28 cellular contexts compared by ENCODE assay signal in genomic region chr15:83613716-83614115, GRCh38. TPM values are rescaled to one million over a fixed set of nuclear protein-coding genes. Genes with fewer than 3 reads are reported as not detected.
DNase-seq lines count a peak whose midpoint lies in the region; ATAC-seq and TF ChIP-seq lines count a peak whose summit lies in the region.
"Had no signal": no experiment of that assay in that cellular context is flagged by ENCODE, and none has a peak within 500 bp of the region (broad histone marks: within the 10 kb centered on the region; RNA-seq: fewer than 3 reads in every experiment).

No MANE protein-coding gene starts in this region.

- CTCF ChIA-PET in PC-3 (lab: Charles Lee), result no interaction called here

- H3K27ac ChIP-seq in PC-3 (ENCODE audit: low read length) (no peak overlapping the region), adrenal gland (no peak overlapping the region)
- H3K27ac ChIP-seq: brain microvascular endothelial cell, esophagus squamous epithelium, GM23248, heart left ventricle, psoas muscle, tibial nerve had no signal

- no TSS peak for BruUV-seq in PC-3 (replicated peaks; lab: Mats Ljungman, UMichigan)

- DNase-seq in AG10803 (ENCODE audit: low read depth) (peak; percentile 4), PC-3 (peak; percentile 23), fibroblast of pulmonary artery (ENCODE audit: low read depth) (peak; percentile 3), pons (ENCODE audit: low spot score) (peak; percentile 11), adrenal gland (no peak), DMS 273 (lab: John Stamatoyannopoulos, UW; ENCODE audit: unreplicated experiment) (no peak), NCI-H1930 (lab: John Stamatoyannopoulos, UW) (no peak)
- DNase-seq: activated B cell treated with CpG ODN at 0.5 μM for 24 hours; activated CD4-positive, alpha-beta T cell treated with anti-CD3 and anti-CD28 coated beads, Interleukin-2, amount 50 U/mL, for 4 hours; activated naive CD8-positive, alpha-beta T cell treated with anti-CD3 and anti-CD28 coated beads for 36 hours; brain microvascular endothelial cell; COR-L47; EL; esophagus squamous epithelium; GM23248; KG1; NCI-H1694 treated with DMSO at 0.1 percent for 48 hours; OCI-M1; psoas muscle; SHP77; stimulated activated CD4-positive, alpha-beta T cell treated with anti-CD3 and anti-CD28 coated beads, Interleukin-2, amount 100 ng/mL, for 48 hours; stimulated activated naive CD8-positive, alpha-beta T cell treated with anti-CD3 and anti-CD28 coated beads, Interleukin-15, Interleukin-2, amounts not matched to agents 100 U/mL and 50 U/mL, for 24 hours had no signal

- H3K27me3 ChIP-seq in PC-3 (ENCODE audit: low read length), result no peaks in the 10 kb centered on the region
- no peaks in the 10 kb centered on the region for H3K27me3 ChIP-seq in adrenal gland
- H3K27me3 ChIP-seq: brain microvascular endothelial cell, esophagus squamous epithelium, heart left ventricle, tibial nerve had no signal

- no peak overlapping the region for H2AFZ ChIP-seq in PC-3 (ENCODE audit: low read length)
- H2AFZ ChIP-seq: GM23248 had no signal

- ATAC-seq in PC-3 (no peak), GM18909 (IDR thresholded peaks at IDR 0.05; ENCODE audit: poor library complexity, unreplicated experiment) (no peak)
- ATAC-seq: heart left ventricle; psoas muscle; stimulated activated naive CD8-positive, alpha-beta T cell treated with anti-CD3 and anti-CD28 coated beads, Interleukin-15, Interleukin-2, amounts not matched to agents 100 U/mL and 50 U/mL, for 24 hours had no signal

- H4K20me1 ChIP-seq in PC-3 (ENCODE audit: low read length), result no peaks in the 10 kb centered on the region

- TF ChIP-seq CTCF in AG10803 (conservative IDR thresholded peaks at IDR 0.05; ENCODE audit: low read length) (no peak), PC-3 (conservative IDR thresholded peaks at IDR 0.05; ENCODE audit: low read depth, low read length) (no peak), fibroblast of pulmonary artery (IDR thresholded peaks at IDR 0.05; ENCODE audit: low read length, missing control alignments) (no peak), adrenal gland (IDR thresholded peaks at IDR 0.05) (no peak)

- H3K4me1 ChIP-seq in PC-3 (ENCODE audit: insufficient read depth, low read length) (no peaks in the 10 kb centered on the region), adrenal gland (replicated peaks in 1 of 2) (no peaks in the 10 kb centered on the region)
- H3K4me1 ChIP-seq: esophagus squamous epithelium, heart left ventricle, psoas muscle had no signal

- H3K4me2 ChIP-seq in PC-3 (ENCODE audit: low read length), result no peak overlapping the region
- H3K4me2 ChIP-seq: smooth muscle cell had no signal

- 47 to 60% (median 53%) methylated on average over 2 of the region's 2 CpGs for WGBS in adrenal gland, 4 donors

- no peak overlapping the region for H3K9ac ChIP-seq in PC-3 (ENCODE audit: low read length)
- H3K9ac ChIP-seq: GM23248 had no signal

- no peaks in the 10 kb centered on the region for H3F3A ChIP-seq in PC-3 (ENCODE audit: low read length, unreplicated experiment)

- H3K36me3 ChIP-seq in PC-3 (ENCODE audit: low read depth, low read length), result no peaks in the 10 kb centered on the region
- H3K36me3 ChIP-seq in adrenal gland (replicated peaks in 1 of 2), result no peaks in the 10 kb centered on the region
- H3K36me3 ChIP-seq: brain microvascular endothelial cell, esophagus squamous epithelium, heart left ventricle, tibial nerve had no signal

- H3K9me3 ChIP-seq in PC-3 (ENCODE audit: low read length) (no peaks in the 10 kb centered on the region), adrenal gland (replicated peaks in 1 of 3) (no peaks in the 10 kb centered on the region)
- H3K9me3 ChIP-seq: esophagus squamous epithelium, heart left ventricle, psoas muscle, tibial nerve had no signal

- intact Hi-C loops in PC-3 (cut with micrococcal nuclease), result no loop called here
- intact Hi-C loops in adrenal gland (cut with DNase I), result no loop called here

- H3K79me2 ChIP-seq in PC-3 (ENCODE audit: low read length), result no peaks in the 10 kb centered on the region

- no peak overlapping the region for H3K4me3 ChIP-seq in AG10803 (ENCODE audit: low read length)
- H3K4me3 ChIP-seq in PC-3 (ENCODE audit: low read length), result no peak overlapping the region
- no peak overlapping the region for H3K4me3 ChIP-seq in fibroblast of pulmonary artery (replicated peaks; ENCODE audit: low read depth, low read length)
- no peak overlapping the region for H3K4me3 ChIP-seq in adrenal gland
- H3K4me3 ChIP-seq: esophagus squamous epithelium, GM23248, heart left ventricle, psoas muscle, smooth muscle cell, tibial nerve had no signal

- H3K9me2 ChIP-seq in PC-3 (replicated peaks; ENCODE audit: low read length), result no peaks in the 10 kb centered on the region

- POLR2A ChIA-PET in PC-3 (lab: Charles Lee; ENCODE audit: unreplicated experiment), result no interaction called here

- TF ChIP-seq POLR2A in adrenal gland (IDR thresholded peaks at IDR 0.05), result no peak

RNA-seq across cellular contexts. Expression of gene ADAMTSL3, which starts 40.2 kb away (rescaled TPM):
- total RNA-seq in PC-3 (2014; rRNA removed) (7.9 and 10.9 TPM in 2 replicates), adrenal gland (10 to 100 TPM in 6 of 8 donors, 1 to 10 TPM in 2; 6.4 to 19.7 (median 15.4) TPM)
- polyA plus RNA-seq in adrenal gland, result 1 to 10 TPM in 2 of 3 donors, under 1 TPM in 1; 0.98 to 4.0 (median 2.3) TPM
- total RNA-seq: activated B cell treated with CpG ODN at 0.5 μM for 24 hours; activated naive CD8-positive, alpha-beta T cell treated with anti-CD3 and anti-CD28 coated beads for 36 hours; GM23248; HT1080 had no signal
- polyA plus RNA-seq: BJ, GM23248 had no signal

Comparison
In these comparisons a context has a peak if more than half of its experiments do, and no peak if none do; other contexts are left out.
1. DNase-seq: peak in AG10803 (single experiment), PC-3 (single experiment), fibroblast of pulmonary artery (single experiment) and pons (single experiment); none in adrenal gland (0 of 7), DMS 273 (single experiment) and NCI-H1930 (0 of 2).